Comparison of ENCODE assay signal across 16 cellular contexts in genomic region chr15:95410757-95411156, GRCh38.
DNase-seq lines count a peak whose midpoint lies in the region; TF ChIP-seq lines count a peak whose summit lies in the region.
"Had no signal": no experiment of that assay in that cellular context is flagged by ENCODE, and none has a peak within 500 bp of the region (broad histone marks: within the 10 kb centered on the region; RNA-seq: fewer than 3 reads in every experiment).

No MANE protein-coding gene starts in this region.

- no peaks in the 10 kb centered on the region for H3K79me1 ChIP-seq in mesendoderm (ENCODE audit: low read length)

- no peak overlapping the region for H3K4ac ChIP-seq in mesendoderm (ENCODE audit: low read depth, low read length)

- H2BK120ac ChIP-seq in mesendoderm (ENCODE audit: low read depth, low read length) = no peak overlapping the region

- no peak overlapping the region for H3K23ac ChIP-seq in mesendoderm (ENCODE audit: low read length)

- no peak overlapping the region for H2BK5ac ChIP-seq in mesendoderm (ENCODE audit: low read length)

- no peaks in the 10 kb centered on the region for H3K36me3 ChIP-seq in mesendoderm (ENCODE audit: control insufficient read depth, insufficient read depth, low read length)
- H3K36me3 ChIP-seq: SJSA1 had no signal

- no peaks in the 10 kb centered on the region for H3K79me2 ChIP-seq in mesendoderm (ENCODE audit: control insufficient read depth, insufficient read depth, low read length)

- H4K5ac ChIP-seq in mesendoderm (ENCODE audit: low read length) = no peak overlapping the region

- H2BK15ac ChIP-seq in mesendoderm (replicated peaks; ENCODE audit: low read depth) = no peak overlapping the region

- no peak overlapping the region for H3K18ac ChIP-seq in mesendoderm (ENCODE audit: low read length)

- H3K4me2 ChIP-seq in mesendoderm (ENCODE audit: low read length) = no peak overlapping the region

- no CpG with 5 or more reads among the region's 4 CpGs for WGBS in mesendoderm (ENCODE audit: extremely low coverage, insufficient coverage, low lambda C conversion rate)

- no peak overlapping the region for H3K56ac ChIP-seq in mesendoderm (ENCODE audit: low read length)

- no peak overlapping the region for H4K8ac ChIP-seq in mesendoderm (ENCODE audit: low read depth, low read length)

- H3K27me3 ChIP-seq in mesendoderm (ENCODE audit: insufficient read depth, low read length, poor library complexity) = no peaks in the 10 kb centered on the region
- H3K27me3 ChIP-seq: SJSA1 had no signal

- H2AK5ac ChIP-seq in mesendoderm (ENCODE audit: low read length) = no peak overlapping the region

- H3K9ac ChIP-seq in mesendoderm (ENCODE audit: low read length) = no peak overlapping the region

- no peak overlapping the region for H3K4me3 ChIP-seq in LNCaP clone FGC (ENCODE audit: low read depth, low read length)
- H3K4me3 ChIP-seq in choroid plexus epithelial cell (ENCODE audit: low read depth, low read length) = no peak overlapping the region
- no peak overlapping the region for H3K4me3 ChIP-seq in mesendoderm (ENCODE audit: low read length)
- H3K4me3 ChIP-seq: SJSA1 had no signal

- TF ChIP-seq CTCF in LNCaP clone FGC (IDR thresholded peaks at IDR 0.05; ENCODE audit: control insufficient read depth, extremely low read depth, insufficient read depth) (peak; percentile 15; the same call in 1 of the 2 replicates), choroid plexus epithelial cell (conservative IDR thresholded peaks at IDR 0.05; ENCODE audit: low read depth, low read length) (peak; percentile 49)

- DNase-seq in CMK (ENCODE audit: low read depth) (peak; percentile 45), LNCaP clone FGC (ENCODE audit: low read depth) (no peak), choroid plexus epithelial cell (ENCODE audit: low read depth) (peak; percentile 73), mesendoderm (peak; percentile 10), kidney tubule cell (ENCODE audit: low spot score) (no peak), hippocampal formation (lab: John Stamatoyannopoulos, UW) (no peak)
- no peak for DNase-seq in activated effector memory CD4-positive, alpha-beta T cell treated with anti-CD3 and anti-CD28 coated beads, Interleukin-2, amount 50 U/mL, for 16 hours
- DNase-seq: ACHN; CD8-positive, alpha-beta T cell; Karpas-422; NCI-H1436; NCI-H2081; NCI-H524 treated with DMSO at 0.1 percent for 48 hours; NK-92 treated with Interleukin-12 subunit alpha and Interleukin-12 subunit beta, amount 100 ng/mL, for 24 hours; PC-3 had no signal

- no peaks in the 10 kb centered on the region for H3K4me1 ChIP-seq in mesendoderm (ENCODE audit: control insufficient read depth, low read depth, low read length)
- H3K4me1 ChIP-seq: SJSA1 had no signal

- H3K27ac ChIP-seq in mesendoderm (ENCODE audit: low read depth, low read length) = no peak overlapping the region
- H3K27ac ChIP-seq: SJSA1 had no signal

Comparison
In these comparisons a context has a peak if more than half of its experiments do, and no peak if none do; other contexts are left out.
1. DNase-seq: peak in CMK (single experiment), choroid plexus epithelial cell (single experiment) and mesendoderm (single experiment); none in LNCaP clone FGC (single experiment), kidney tubule cell (single experiment), activated effector memory CD4-positive, alpha-beta T cell treated with anti-CD3 and anti-CD28 coated beads, Interleukin-2, amount 50 U/mL, for 16 hours (single experiment) and hippocampal formation (0 of 2).